In genomic region chr4:86096373-86096772, GRCh38 we compare ENCODE assay signal across 35 cellular contexts.
"Had no signal": no experiment of that assay in that cellular context is flagged by ENCODE, and none has a peak within 500 bp of the region (broad histone marks: within the 10 kb centered on the region; RNA-seq: fewer than 3 reads in every experiment).

No MANE protein-coding gene starts in this region.

- H3K4me3 ChIP-seq: MG63 had no signal

- DNase-seq: Karpas-422, Kasumi-1, KG1, MG63, MM.1S, MV-4-11, NCI-H1048, NCI-H1092, NCI-H1092 treated with DMSO at 0.1 percent for 48 hours, NCI-H1105, NCI-H1105 treated with DMSO at 0.1 percent for 48 hours, NCI-H1417, NCI-H1417 treated with DMSO at 0.1 percent for 48 hours, NCI-H1436, NCI-H1436 treated with DMSO at 0.1 percent for 48 hours, NCI-H146, NCI-H1694, NCI-H1694 treated with DMSO at 0.1 percent for 48 hours, NCI-H187, NCI-H187 treated with DMSO at 0.1 percent for 48 hours, NCI-H1930, NCI-H2029, NCI-H2029 treated with DMSO at 0.1 percent for 48 hours, NCI-H2081, NCI-H2081 treated with DMSO at 0.1 percent for 48 hours, NCI-H2107, NCI-H2171, NCI-H2171 treated with DMSO at 0.1 percent for 48 hours, NCI-H2227 treated with DMSO at 0.1 percent for 48 hours, NCI-H226, NCI-H345, NCI-H446, NCI-H446 treated with DMSO at 0.1 percent for 48 hours, NCI-H510A had no signal

- H3K9ac ChIP-seq: KMS-11 had no signal

- H3K27ac ChIP-seq: KMS-11 had no signal

- H3K36me3 ChIP-seq: MG63 had no signal

- H3K4me2 ChIP-seq: KMS-11 had no signal

- H3K27me3 ChIP-seq: MG63 had no signal

- H3K9me3 ChIP-seq: MG63 had no signal
